11 cellular contexts compared by ENCODE assay signal in genomic region chr3:157543491-157544035, GRCh38. TPM values are rescaled to one million over a fixed set of nuclear protein-coding genes. Genes with fewer than 3 reads are reported as not detected.
DNase-seq lines count a peak whose midpoint lies in the region; ATAC-seq and TF ChIP-seq lines count a peak whose summit lies in the region.
"Had no signal": no experiment of that assay in that cellular context is flagged by ENCODE, and none has a peak within 500 bp of the region (broad histone marks: within the 10 kb centered on the region; RNA-seq: fewer than 3 reads in every experiment).

No MANE protein-coding gene starts in this region.

- intact Hi-C loops in MCF 10A (cut with micrococcal nuclease): no loop called here
- intact Hi-C loops in sciatic nerve (cut with DNase I): no loop called here

- H3K27ac Mint-ChIP-seq in MCF 10A (ENCODE audit: low read depth, unreplicated experiment): no peak overlapping the region

- DNase-seq in ELR (ENCODE audit: low read depth): peak; percentile 4
- no peak for DNase-seq in MCF 10A (ENCODE audit: unreplicated experiment)
- no peak for DNase-seq in hepatocyte (ENCODE audit: low spot score)
- no peak for DNase-seq in sciatic nerve (ENCODE audit: low spot score)
- DNase-seq in NCI-H2081 treated with DMSO at 0.1 percent for 48 hours (lab: John Stamatoyannopoulos, UW): no peak
- no peak for DNase-seq in D341Med (ENCODE audit: low spot score)
- no peak for DNase-seq in GM20000 (ENCODE audit: low spot score)
- DNase-seq in effector CD4-positive, alpha-beta T cell: no peak
- DNase-seq: activated CD4-positive, alpha-beta T cell treated with anti-CD3 and anti-CD28 coated beads, Interleukin-2, amount 50 U/mL, for 48 hours; central memory CD4-positive, alpha-beta T cell; MM.1S had no signal

- ATAC-seq in sciatic nerve: peak; percentile 23

- H3K9me2 ChIP-seq in hepatocyte (replicated peaks; ENCODE audit: insufficient read depth): no peaks in the 10 kb centered on the region

- no TSS peak for BruUV-seq in MCF 10A (replicated peaks; lab: Mats Ljungman, UMichigan)

- POLR2A ChIA-PET in MCF 10A (lab: Yijun Ruan, JAX): no interaction called here

- H2AFZ ChIP-seq in hepatocyte: peak overlapping the region; percentile 97

- no peaks in the 10 kb centered on the region for H3K9me3 ChIP-seq in hepatocyte (ENCODE audit: low read depth)

- CTCF ChIA-PET in MCF 10A (lab: Yijun Ruan, JAX): interaction anchor here (3.7 kb wide), 1 partner anchor 11 kb away, joined by 15 read pairs; no protein-coding TSS in a partner anchor

- WGBS in hepatocyte (ENCODE audit: low lambda C conversion rate, missing lambda C conversion rate): 83% methylated on average over 14 of the region's 14 CpGs

- H3K79me2 ChIP-seq in hepatocyte: no peaks in the 10 kb centered on the region

- peak overlapping the region; percentile 44 for H3K4me3 Mint-ChIP-seq in MCF 10A (ENCODE audit: unreplicated experiment)

- H3K9me3 Mint-ChIP-seq in MCF 10A (ENCODE audit: unreplicated experiment): no peaks in the 10 kb centered on the region

- H3K27me3 Mint-ChIP-seq in MCF 10A (ENCODE audit: insufficient read depth, unreplicated experiment): peaks cover 12% of the 10 kb centered on the region

- H3K4me3 ChIP-seq in hepatocyte: peak overlapping the region; percentile 33

- H3K27me3 ChIP-seq in hepatocyte: peaks cover 9% of the 10 kb centered on the region

- H3K4me1 ChIP-seq in hepatocyte (ENCODE audit: insufficient read depth): no peaks in the 10 kb centered on the region

- no peaks in the 10 kb centered on the region for H3K36me3 Mint-ChIP-seq in MCF 10A (ENCODE audit: insufficient read depth, unreplicated experiment)

- H3K36me3 ChIP-seq in hepatocyte (replicated peaks; ENCODE audit: insufficient read depth, low read depth): no peaks in the 10 kb centered on the region

- H4K20me1 ChIP-seq in hepatocyte (ENCODE audit: insufficient read depth, poor library complexity, severe bottlenecking): no peaks in the 10 kb centered on the region

- no peak overlapping the region for H3K27ac ChIP-seq in hepatocyte

- H3K4me1 Mint-ChIP-seq in MCF 10A (ENCODE audit: insufficient read depth, unreplicated experiment): peaks cover 5% of the 10 kb centered on the region

- H3K4me2 ChIP-seq in hepatocyte: peak overlapping the region; percentile 91

- TF ChIP-seq CTCF in MCF 10A (IDR thresholded peaks at IDR 0.05; ENCODE audit: unreplicated experiment): no peak
- TF ChIP-seq CTCF in hepatocyte (IDR thresholded peaks at IDR 0.05; ENCODE audit: poor library complexity): no peak
- no peak for TF ChIP-seq CTCF in GM20000 (IDR thresholded peaks at IDR 0.05; ENCODE audit: extremely low read depth, missing control alignments)

RNA-seq across cellular contexts. Expression of gene VEPH1, which starts 40.3 kb away (rescaled TPM):
- total RNA-seq in MCF 10A (2022) (2.4 TPM in 2 replicates), hepatocyte (4.7 and 15.9 TPM in 2 replicates), sciatic nerve (1.0 TPM)
- polyA plus RNA-seq in hepatocyte: 2.5 and 7.7 TPM in 2 replicates
